In genomic region chr6:49551866-49552129, GRCh38 we compare ENCODE assay signal across 8 cellular contexts. TPM values are rescaled to one million over a fixed set of nuclear protein-coding genes. Genes with fewer than 3 reads are reported as not detected.
DNase-seq lines count a peak whose midpoint lies in the region; ATAC-seq and TF ChIP-seq lines count a peak whose summit lies in the region.

No MANE protein-coding gene starts in this region.

- peak overlapping the region; percentile 82 for H3K27ac Mint-ChIP-seq in progenitor cell of endocrine pancreas

- intact Hi-C loops in left ventricle myocardium inferior (cut with micrococcal nuclease) (no loop called here), left ventricle myocardium superior (cut with micrococcal nuclease) (no loop called here), colonic mucosa (cut with DNase I) (no loop called here)

- H3K27me3 ChIP-seq in left ventricle myocardium inferior (ENCODE audit: low read depth) (peaks cover 49% of the 10 kb centered on the region), colonic mucosa (no peaks in the 10 kb centered on the region)

- peaks cover 22% of the 10 kb centered on the region for H3K27me3 Mint-ChIP-seq in progenitor cell of endocrine pancreas

- TF ChIP-seq CTCF in left ventricle myocardium inferior (IDR thresholded peaks at IDR 0.05; ENCODE audit: borderline replicate concordance) (no peak), colonic mucosa (IDR thresholded peaks at IDR 0.05) (no peak), progenitor cell of endocrine pancreas (IDR thresholded peaks at IDR 0.05; ENCODE audit: unreplicated experiment) (no peak)

- H3K4me3 ChIP-seq in left ventricle myocardium inferior, result peak overlapping the region; percentile 65
- peak overlapping the region; percentile 57 for H3K4me3 ChIP-seq in colonic mucosa

- no peak overlapping the region for H3K27ac ChIP-seq in left ventricle myocardium inferior (replicated peaks)
- H3K27ac ChIP-seq in colonic mucosa, result no peak overlapping the region

- H3K9me3 Mint-ChIP-seq in progenitor cell of endocrine pancreas (ENCODE audit: low read depth), result no peaks in the 10 kb centered on the region

- peak overlapping the region in 1 of 2 donors; percentile 84 for H3K9ac ChIP-seq in colonic mucosa (ENCODE audit: low read depth in 2 of 2, low read length in 2 of 2)

- H3K36me3 ChIP-seq in left ventricle myocardium inferior (no peaks in the 10 kb centered on the region), colonic mucosa (no peaks in the 10 kb centered on the region)

- no peaks in the 10 kb centered on the region for H3K9me3 ChIP-seq in left ventricle myocardium inferior (replicated peaks)
- H3K9me3 ChIP-seq in colonic mucosa, result no peaks in the 10 kb centered on the region

- peaks cover 2% of the 10 kb centered on the region for H3K36me3 Mint-ChIP-seq in progenitor cell of endocrine pancreas (ENCODE audit: insufficient read depth)

- ATAC-seq in left ventricle myocardium superior (no peak), HG03097 (IDR thresholded peaks at IDR 0.05; ENCODE audit: low FRiP score, unreplicated experiment) (peak; percentile 42)

- H3K4me1 Mint-ChIP-seq in progenitor cell of endocrine pancreas (ENCODE audit: low read depth), result peaks cover 33% of the 10 kb centered on the region

- peaks cover 23% of the 10 kb centered on the region for H3K4me1 ChIP-seq in left ventricle myocardium inferior
- no peaks in the 10 kb centered on the region for H3K4me1 ChIP-seq in colonic mucosa

- DNase-seq in left ventricle myocardium inferior, result no peak
- no peak for DNase-seq in left ventricle myocardium superior
- DNase-seq in colonic mucosa, result no peak
- DNase-seq in progenitor cell of endocrine pancreas (ENCODE audit: low spot score, unreplicated experiment), result no peak
- no peak for DNase-seq in NCI-H524 (lab: John Stamatoyannopoulos, UW)
- no peak for DNase-seq in midbrain (lab: John Stamatoyannopoulos, UW)
- no peak for DNase-seq in HuH-7 (ENCODE audit: low spot score)

- H3K4me3 Mint-ChIP-seq in progenitor cell of endocrine pancreas (ENCODE audit: low read depth), result peak overlapping the region; percentile 77

RNA-seq across cellular contexts. Expression of gene C6orf141, which starts 1.3 kb away (rescaled TPM):
- total RNA-seq in left ventricle myocardium inferior (0.41 TPM), left ventricle myocardium superior (0.32 TPM), colonic mucosa (10 to 100 TPM; 10.4 to 11.2 TPM), progenitor cell of endocrine pancreas (9.4 and 12.3 TPM in 2 replicates)

RNA-seq across cellular contexts. Expression of gene GLYATL3, which starts 52.1 kb away (rescaled TPM):
- total RNA-seq in left ventricle myocardium inferior (not detected), left ventricle myocardium superior (not detected), colonic mucosa (under 1 TPM in 1 of 2 donors, not detected in 1; 0.25 TPM), progenitor cell of endocrine pancreas (not detected in 2 replicates)
